8 cellular contexts compared by ENCODE assay signal in the genomic region with DNA sequence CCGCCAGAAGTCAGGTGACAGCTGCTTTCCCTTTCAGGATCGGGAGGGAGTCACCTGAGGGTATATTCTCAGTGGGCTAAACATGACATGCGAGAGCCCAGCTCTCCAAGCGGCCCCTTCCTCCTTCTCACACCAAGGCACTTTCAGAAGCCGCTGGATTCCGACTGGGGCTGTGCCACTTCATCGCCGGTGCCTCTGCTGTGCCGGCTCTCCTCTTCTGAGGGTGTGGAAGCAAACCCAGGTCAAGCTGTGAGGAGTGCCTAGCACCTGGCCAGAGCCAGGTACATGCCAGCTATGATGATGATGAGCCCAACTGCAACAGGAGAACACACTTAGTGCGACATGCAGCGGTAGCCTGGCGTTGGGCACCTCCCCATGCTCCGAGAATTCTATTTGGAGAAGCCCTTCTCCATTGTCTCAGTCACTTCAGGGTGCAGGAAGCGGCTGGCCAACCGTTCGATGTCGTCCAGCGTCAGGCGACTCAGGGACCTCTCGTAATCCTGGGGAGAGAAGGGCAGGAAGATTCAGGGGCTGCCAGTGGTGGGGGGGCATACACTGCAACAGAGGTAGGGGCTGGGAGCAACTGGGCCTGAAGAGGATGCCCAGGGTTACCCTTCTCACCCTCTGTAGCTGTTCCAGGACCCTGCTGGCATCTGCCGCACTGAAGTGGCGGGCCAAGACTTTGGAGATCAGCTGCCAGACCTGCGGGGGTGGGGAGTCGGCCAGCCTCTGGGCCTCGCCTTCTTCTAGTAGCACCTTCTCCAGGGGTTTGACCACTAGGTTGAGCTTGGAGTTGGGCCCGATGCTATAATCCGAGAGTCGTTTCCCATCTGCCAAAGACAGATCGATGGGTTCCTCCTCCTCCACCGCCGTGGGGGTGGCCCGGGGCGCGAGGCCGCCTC. TPM values are rescaled to one million over a fixed set of nuclear protein-coding genes. Genes with fewer than 3 reads are reported as not detected.
A peak's percentile ranks its signal among the peaks of the same experiment; 100 is the strongest.
DNase-seq lines count a peak whose midpoint lies in the region; ATAC-seq, FAIRE-seq and TF ChIP-seq lines count a peak whose summit lies in the region.

No MANE protein-coding gene starts in this region.

- CTCF ChIA-PET in IMR-90 (lab: Yijun Ruan, JAX), result no interaction called here

- 70% methylated on average over 8 of the region's 35 CpGs; no CpG with 5 or more reads in 1 of the 2 experiments for WGBS in IMR-90 (ENCODE audit: extremely low coverage in 2 of 2, insufficient read length in 1 of 2), 2 experiments

- no peak overlapping the region for H4K5ac ChIP-seq in IMR-90 (ENCODE audit: low read depth, low read length)

- peak overlapping the region; percentile 69 for H2AFZ ChIP-seq in IMR-90 (replicated peaks; ENCODE audit: low read length, poor library complexity)

- H2BK5ac ChIP-seq in IMR-90 (ENCODE audit: low read depth, low read length, poor library complexity, severe bottlenecking), result no peak overlapping the region

- no peak for TF ChIP-seq RAD21 in IMR-90 (IDR thresholded peaks at IDR 0.05; ENCODE audit: low read length)

- H3K18ac ChIP-seq in IMR-90 (ENCODE audit: low read depth, low read length), result no peak overlapping the region

- H3K4me3 ChIP-seq in BE2C (ENCODE audit: low read depth, low read length), result peak overlapping the region; percentile 63
- peak overlapping the region; percentile 86 for H3K4me3 ChIP-seq in IMR-90 (ENCODE audit: insufficient read depth, low read depth, low read length)
- peak overlapping the region; percentile 61 for H3K4me3 ChIP-seq in choroid plexus epithelial cell (ENCODE audit: low read depth, low read length)

- H3K36me3 Mint-ChIP-seq in naive B cell, result no peaks in the 10 kb centered on the region

- H3K9ac ChIP-seq in IMR-90 (ENCODE audit: low read depth, low read length), result peak overlapping the region; percentile 86

- no peaks in the 10 kb centered on the region for H3K9me3 ChIP-seq in BE2C
- no peaks in the 10 kb centered on the region for H3K9me3 ChIP-seq in IMR-90 (ENCODE audit: control insufficient read depth, insufficient read depth, low read length)

- POLR2A ChIA-PET in IMR-90 (lab: Charles Lee; ENCODE audit: unreplicated experiment), result no interaction called here

- H3K4me1 ChIP-seq in BE2C (no peaks in the 10 kb centered on the region), IMR-90 (ENCODE audit: control insufficient read depth, insufficient read depth, low read length) (peaks cover 4% of the 10 kb centered on the region; the same call in 1 of the 2 replicates)

- H3K27ac ChIP-seq in IMR-90 (ENCODE audit: insufficient read depth, low read length), result peak overlapping the region; percentile 83; the same call in 1 of the 2 replicates

- H3K9me3 Mint-ChIP-seq in naive B cell, result no peaks in the 10 kb centered on the region

- FAIRE-seq in D721Med (lab: Jason Lieb, UNC), result no peak

- TF ChIP-seq POLR2A in IMR-90 (IDR thresholded peaks at IDR 0.05; ENCODE audit: low read depth, low read length), result no peak

- no peak overlapping the region for H2BK15ac ChIP-seq in IMR-90 (ENCODE audit: low read depth, low read length)

- H3K4me1 Mint-ChIP-seq in naive B cell, result peaks cover 23 to 32% (median 25%) of the 10 kb centered on the region in 3 donors

- H3K56ac ChIP-seq in IMR-90 (ENCODE audit: extremely low read depth, insufficient read depth, low read length), result no peak overlapping the region; the same call in 1 of the 2 replicates

- H3K4me3 Mint-ChIP-seq in naive B cell, result peak overlapping the region; percentile 58 to 86 (median 72)

- TF ChIP-seq CTCF in BE2C (IDR thresholded peaks at IDR 0.05; ENCODE audit: low read depth, low read length), result no peak
- TF ChIP-seq CTCF in IMR-90 (conservative IDR thresholded peaks at IDR 0.05; ENCODE audit: low read depth, low read length), result no peak
- no peak for TF ChIP-seq CTCF in choroid plexus epithelial cell (conservative IDR thresholded peaks at IDR 0.05; ENCODE audit: low read depth, low read length)
- TF ChIP-seq CTCF in D721Med (IDR thresholded peaks at IDR 0.05; ENCODE audit: insufficient read depth, missing control alignments), result no peak

- no peak overlapping the region for H2BK20ac ChIP-seq in IMR-90 (ENCODE audit: low read depth, low read length)

- dilution Hi-C loops in IMR-90 (cut with HindIII; ENCODE audit: low sequenced_read_pairs, unreplicated experiment), result no loop called here

- BruUV-seq in IMR-90 (replicated peaks; lab: Mats Ljungman, UMichigan), result no TSS peak

- H3K36me3 ChIP-seq in BE2C (peaks cover 13% of the 10 kb centered on the region), IMR-90 (ENCODE audit: control insufficient read depth, insufficient read depth, low read length) (peaks cover 16% of the 10 kb centered on the region; the same call in 1 of the 2 replicates)

- H3K23ac ChIP-seq in IMR-90 (ENCODE audit: low read depth, low read length), result peak overlapping the region; percentile 42; the same call in 1 of the 2 replicates

- peaks cover 4% of the 10 kb centered on the region; the same call in 1 of the 2 replicates for H4K20me1 ChIP-seq in IMR-90 (ENCODE audit: insufficient read depth, low read length)

- peaks cover 3 to 38% of the 10 kb centered on the region in 2 experiments; a peak in 3 of 4 replicates for H3K79me1 ChIP-seq in IMR-90 (ENCODE audit: low read depth in 1 of 2, low read length in 2 of 2)

- H2AK9ac ChIP-seq in IMR-90 (replicated peaks; ENCODE audit: low read depth, low read length, poor library complexity), result peak overlapping the region; percentile 99

- no peak overlapping the region for H2BK120ac ChIP-seq in IMR-90 (ENCODE audit: low read depth, low read length)

- ATAC-seq in IMR-90 (ENCODE audit: low read depth) (no peak), naive B cell (ENCODE audit: low read depth in 2 of 2) (no peak), HG02938 (IDR thresholded peaks at IDR 0.05; ENCODE audit: unreplicated experiment) (no peak)

- H3K27ac Mint-ChIP-seq in naive B cell, result peak overlapping the region in 3 of 6 donors; percentile 47 to 77 (median 66)

- H3K4me2 ChIP-seq in IMR-90 (ENCODE audit: low read depth, low read length), result peak overlapping the region; percentile 64

- DNase-seq in BE2C (no peak), IMR-90 (no peak), choroid plexus epithelial cell (ENCODE audit: low read depth) (no peak), naive B cell (no peak), D721Med (ENCODE audit: insufficient read length, low spot score) (no peak), NCI-H128 (lab: John Stamatoyannopoulos, UW; ENCODE audit: unreplicated experiment) (no peak), ACHN (no peak)

- 0 out of 4 replicates have a peak overlapping the region, but pooled peaks of 1 of the 2 experiments have one; percentile 64 for H4K8ac ChIP-seq in IMR-90 (ENCODE audit: low read depth in 2 of 2, low read length in 2 of 2)

- H3K27me3 Mint-ChIP-seq in naive B cell, result no peaks in the 10 kb centered on the region

- H3K27me3 ChIP-seq in BE2C (no peaks in the 10 kb centered on the region), IMR-90 (ENCODE audit: control insufficient read depth, insufficient read depth, low read length) (no peaks in the 10 kb centered on the region)

- H4K91ac ChIP-seq in IMR-90 (ENCODE audit: insufficient read depth, low read depth, low read length), result peak overlapping the region; percentile 62; the same call in 1 of the 2 replicates

- H3K4ac ChIP-seq in IMR-90 (ENCODE audit: low read depth, low read length), result peak overlapping the region; percentile 40

- no peak overlapping the region for H3K14ac ChIP-seq in IMR-90 (replicated peaks; ENCODE audit: low read depth, low read length)

- in situ Hi-C loops in IMR-90 (cut with MboI; ENCODE audit: low sequenced_read_pairs), result no loop called here
- in situ Hi-C loops in ACHN (cut with HindIII; ENCODE audit: low pct_ligation_motif_present, low pct_unique_long_range_greater_than_20kb, low sequenced_read_pairs), result no loop called here

- intact Hi-C loops in IMR-90 (cut with micrococcal nuclease), result no loop called here

- peak overlapping the region; percentile 67 for H2AK5ac ChIP-seq in IMR-90 (ENCODE audit: low read depth, low read length)

- peaks cover 8% of the 10 kb centered on the region; the same call in 1 of the 2 replicates for H3K9me1 ChIP-seq in IMR-90 (ENCODE audit: insufficient read depth, low read length)

TF ChIP-seq in IMR-90, 13 proteins besides CTCF, POLR2A, EP300 and RAD21 (continues in another document):
- no peak for TF ChIP-seq MAFK (IDR thresholded peaks at IDR 0.05; ENCODE audit: low read depth, low read length)

RNA-seq across cellular contexts. Expression of a gene that starts 1.0 kb away (rescaled TPM):
- polyA plus RNA-seq in BE2C (2012; ENCODE audit: insufficient read depth, insufficient read length, low read depth), result 119 TPM
- total RNA-seq in IMR-90 (2012; rRNA removed), result 21.4 and 28.3 TPM in 2 replicates
- polyA plus RNA-seq in IMR-90 (2012; rRNA removed), result 22.2 and 24.6 TPM in 2 replicates
- 17.4 and 24.0 TPM in 2 replicates for polyA plus RNA-seq in IMR-90 (2012; cell fraction: cytosol; rRNA removed)
- polyA plus RNA-seq in IMR-90 (2012; cell fraction: nucleus; rRNA removed; ENCODE audit: low replicate concordance), result 12.6 and 22.4 TPM in 2 replicates
- polyA plus RNA-seq in naive B cell (ENCODE audit: low read depth in 6 of 6), result 10 to 100 TPM; 18.7 to 39.4 (median 33.0) TPM

RNA-seq across cellular contexts. Expression of a gene that starts 5.0 kb away (rescaled TPM):
- polyA plus RNA-seq in BE2C (2012; ENCODE audit: insufficient read depth, insufficient read length, low read depth), result 20.6 TPM
- 15.2 and 16.1 TPM in 2 replicates for total RNA-seq in IMR-90 (2012; rRNA removed)
- polyA plus RNA-seq in IMR-90 (2012; rRNA removed), result 24.6 and 26.9 TPM in 2 replicates
- 12.0 and 39.4 TPM in 2 replicates for polyA plus RNA-seq in IMR-90 (2012; cell fraction: cytosol; rRNA removed)
- 12.8 and 26.1 TPM in 2 replicates for polyA plus RNA-seq in IMR-90 (2012; cell fraction: nucleus; rRNA removed; ENCODE audit: low replicate concordance)
- 10 to 100 TPM; 33.5 to 65.1 (median 38.0) TPM for polyA plus RNA-seq in naive B cell (ENCODE audit: low read depth in 6 of 6)

RNA-seq across cellular contexts. Expression of a gene that starts 6.3 kb away (rescaled TPM):
- 92.5 TPM for polyA plus RNA-seq in BE2C (2012; ENCODE audit: insufficient read depth, insufficient read length, low read depth)
- 3.6 and 6.4 TPM in 2 replicates for total RNA-seq in IMR-90 (2012; rRNA removed)
- polyA plus RNA-seq in IMR-90 (2012; rRNA removed) (14.8 and 17.6 TPM in 2 replicates), naive B cell (ENCODE audit: low read depth in 6 of 6) (10 to 100 TPM; 36.4 to 47.6 (median 40.9) TPM)
- 20.2 and 29.9 TPM in 2 replicates for polyA plus RNA-seq in IMR-90 (2012; cell fraction: cytosol; rRNA removed)
- 5.5 and 10.3 TPM in 2 replicates for polyA plus RNA-seq in IMR-90 (2012; cell fraction: nucleus; rRNA removed; ENCODE audit: low replicate concordance)

RNA-seq across cellular contexts. Expression of a gene that starts 27.3 kb away (rescaled TPM):
- 124 TPM for polyA plus RNA-seq in BE2C (2012; ENCODE audit: insufficient read depth, insufficient read length, low read depth)
- total RNA-seq in IMR-90 (2012; rRNA removed), result 4.3 and 8.1 TPM in 2 replicates
- polyA plus RNA-seq in IMR-90 (2012; rRNA removed) (111 and 126 TPM in 2 replicates), naive B cell (ENCODE audit: low read depth in 6 of 6) (1 to 10 TPM in 3 of 6 donors, under 1 TPM in 3; 0.68 to 1.6 (median 0.99) TPM)
- polyA plus RNA-seq in IMR-90 (2012; cell fraction: cytosol; rRNA removed), result 12.8 and 52.2 TPM in 2 replicates
- polyA plus RNA-seq in IMR-90 (2012; cell fraction: nucleus; rRNA removed; ENCODE audit: low replicate concordance), result 469 and 902 TPM in 2 replicates

RNA-seq across cellular contexts. Expression of a gene that starts 30.6 kb away (rescaled TPM):
- polyA plus RNA-seq in BE2C (2012; ENCODE audit: insufficient read depth, insufficient read length, low read depth), result 29.7 TPM
- 14.0 and 15.0 TPM in 2 replicates for total RNA-seq in IMR-90 (2012; rRNA removed)
- polyA plus RNA-seq in IMR-90 (2012; rRNA removed) (47.2 and 52.0 TPM in 2 replicates), naive B cell (ENCODE audit: low read depth in 6 of 6) (10 to 100 TPM; 13.4 to 24.1 (median 16.7) TPM)
- polyA plus RNA-seq in IMR-90 (2012; cell fraction: cytosol; rRNA removed), result 35.3 and 65.1 TPM in 2 replicates
- polyA plus RNA-seq in IMR-90 (2012; cell fraction: nucleus; rRNA removed; ENCODE audit: low replicate concordance), result 99.5 and 206 TPM in 2 replicates
